ENCODE assay signal across 8 cellular contexts in the genomic region with DNA sequence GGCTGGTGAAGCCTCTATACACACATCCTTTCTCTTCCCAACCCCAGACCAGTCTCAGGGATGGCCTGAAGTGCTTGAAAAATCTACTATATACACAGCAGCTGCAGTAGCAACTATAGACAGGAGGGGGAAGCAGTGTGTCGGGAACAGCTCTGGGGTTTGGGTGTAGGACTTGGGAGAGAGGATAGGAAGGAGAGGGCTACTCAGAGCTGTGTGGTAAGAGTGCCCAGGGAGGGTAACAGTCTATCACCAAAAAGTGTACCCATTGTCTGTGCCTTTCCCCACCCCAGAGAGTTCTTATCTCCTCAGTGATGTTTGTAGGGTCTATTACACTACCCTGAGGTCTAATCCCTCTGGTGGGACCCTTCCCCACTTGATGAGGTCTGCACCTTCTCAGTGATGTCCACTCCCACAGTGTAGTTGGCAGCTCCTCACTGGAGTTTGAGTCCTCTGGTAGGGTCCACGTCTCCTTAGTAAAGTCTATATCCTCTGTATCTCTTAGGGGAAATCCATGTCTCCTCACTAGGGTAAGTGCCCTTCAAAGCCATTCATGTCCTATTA. TPM values are rescaled to one million over a fixed set of nuclear protein-coding genes. Genes with fewer than 3 reads are reported as not detected.
A peak's percentile ranks its signal among the peaks of the same experiment; 100 is the strongest.
DNase-seq lines count a peak whose midpoint lies in the region; ATAC-seq and TF ChIP-seq lines count a peak whose summit lies in the region.

No MANE protein-coding gene starts in this region.

- no peak overlapping the region for H2AK5ac ChIP-seq in trophoblast cell (ENCODE audit: low read length)

- no peak overlapping the region for H3K14ac ChIP-seq in trophoblast cell (ENCODE audit: low read length)

- H3K4me3 ChIP-seq in adrenal gland (no peak overlapping the region), heart left ventricle (no peak overlapping the region), trophoblast cell (ENCODE audit: low read depth, low read length) (no peak overlapping the region)

- H3K4me1 ChIP-seq in adrenal gland (replicated peaks in 1 of 2) (peaks cover 16 to 43% of the 10 kb centered on the region in 2 donors), heart left ventricle (peaks cover 2 to 61% (median 38%) of the 10 kb centered on the region in 12 donors), trophoblast cell (ENCODE audit: control insufficient read depth in 1 of 2, insufficient read depth in 2 of 2, low read length in 2 of 2) (peaks cover 4 to 20% of the 10 kb centered on the region in 2 experiments)

- peak overlapping the region; percentile 93 for H2BK12ac ChIP-seq in trophoblast cell (ENCODE audit: low read length)

- peak overlapping the region; percentile 44 for H2BK120ac ChIP-seq in trophoblast cell (ENCODE audit: insufficient read depth, low read length, poor library complexity)

- H3K9me3 ChIP-seq in adrenal gland (replicated peaks in 1 of 3) = no peaks in the 10 kb centered on the region
- no peaks in the 10 kb centered on the region for H3K9me3 ChIP-seq in heart left ventricle
- H3K9me3 ChIP-seq in trophoblast cell (ENCODE audit: insufficient read depth, low read depth, low read length) = no peaks in the 10 kb centered on the region

- H3K4ac ChIP-seq in trophoblast cell (ENCODE audit: low read depth, low read length) = no peak overlapping the region

- no peak for TF ChIP-seq POLR2A in adrenal gland (IDR thresholded peaks at IDR 0.05)
- TF ChIP-seq POLR2A in heart left ventricle (IDR thresholded peaks at IDR 0.05) = no peak

- H3K79me1 ChIP-seq in trophoblast cell (ENCODE audit: low read length) = peaks cover 8% of the 10 kb centered on the region

- ATAC-seq in heart left ventricle (peak; percentile 22 to 54 (median 52)), GM18909 (IDR thresholded peaks at IDR 0.05; ENCODE audit: poor library complexity, unreplicated experiment) (no peak), HG03457 (IDR thresholded peaks at IDR 0.05; ENCODE audit: unreplicated experiment) (no peak)

- H3K36me3 ChIP-seq in adrenal gland (replicated peaks in 1 of 2) (no peaks in the 10 kb centered on the region), heart left ventricle (no peaks in the 10 kb centered on the region), trophoblast cell (ENCODE audit: control insufficient read depth in 1 of 2, insufficient read depth in 2 of 2, low read length in 2 of 2) (no peaks in the 10 kb centered on the region)

- peak overlapping the region; percentile 41 for H4K91ac ChIP-seq in trophoblast cell (ENCODE audit: low read depth, low read length)

- H4K8ac ChIP-seq in trophoblast cell (ENCODE audit: low read depth, low read length) = no peak overlapping the region

- H4K12ac ChIP-seq in trophoblast cell (ENCODE audit: low read depth, low read length) = no peak overlapping the region

- H3K4me2 ChIP-seq in trophoblast cell (ENCODE audit: low read length) = no peak overlapping the region

- H3K18ac ChIP-seq in trophoblast cell (ENCODE audit: low read length) = no peak overlapping the region

- no peak overlapping the region for H3K9ac ChIP-seq in trophoblast cell (ENCODE audit: low read length)

- peak; percentile 75 to 99 (median 96) for TF ChIP-seq CTCF in adrenal gland (IDR thresholded peaks at IDR 0.05)
- TF ChIP-seq CTCF in heart left ventricle (IDR thresholded peaks at IDR 0.05) = peak; percentile 67 to 91 (median 82)

- peak overlapping the region in 3 of 5 donors; percentile 22 to 94 (median 87) for H3K27ac ChIP-seq in adrenal gland
- H3K27ac ChIP-seq in heart left ventricle = peak overlapping the region in 11 of 12 donors; percentile 15 to 95 (median 84)
- H3K27ac ChIP-seq in trophoblast cell (ENCODE audit: low read depth, low read length) = no peak overlapping the region

- no peak overlapping the region for H2AFZ ChIP-seq in trophoblast cell (ENCODE audit: insufficient read depth, low read length, poor library complexity)

- no peak overlapping the region for H3K23ac ChIP-seq in trophoblast cell (ENCODE audit: low read length)

- intact Hi-C loops in adrenal gland (cut with DNase I) (loop anchor here (5.0 kb wide), 3 partner anchors 78 to 218 kb away; a partner anchor contains a TSS), heart left ventricle (cut with DNase I) (loop anchor here (1.0 to 10.0 kb wide), 14 partner anchors 81 to 401 kb away; a partner anchor contains a TSS)

- in situ Hi-C loops in SK-MEL-5 (cut with HindIII; ENCODE audit: low pct_unique_long_range_greater_than_20kb, low sequenced_read_pairs) = no loop called here

- H3K27me3 ChIP-seq in adrenal gland (no peaks in the 10 kb centered on the region), heart left ventricle (no peaks in the 10 kb centered on the region), trophoblast cell (ENCODE audit: insufficient read depth, low read length) (no peaks in the 10 kb centered on the region)

- DNase-seq in GM04503 (ENCODE audit: low read depth) (peak; percentile 58), NCI-H1105 (lab: John Stamatoyannopoulos, UW) (peak; percentile 48), SK-MEL-5 (ENCODE audit: low read depth, low spot score) (peak; percentile 95), adrenal gland (peak; percentile 84 to 95 (median 86)), heart left ventricle (peak in 4 of 5 donors; percentile 75 to 81 (median 78)), trophoblast cell (peak; percentile 84 to 91)

- WGBS in adrenal gland, 4 donors = 15 to 33% (median 22%) methylated on average over 2 of the region's 2 CpGs
- WGBS in heart left ventricle, 4 donors = 18 to 30% (median 24%) methylated on average over 2 of the region's 2 CpGs
- no CpG with 5 or more reads among the region's 2 CpGs for WGBS in trophoblast cell (ENCODE audit: extremely low coverage, insufficient coverage, insufficient read length)

- H3K79me2 ChIP-seq in trophoblast cell (ENCODE audit: control insufficient read depth, insufficient read depth, low read length, poor library complexity) = peaks cover 9% of the 10 kb centered on the region

- no peak overlapping the region for H2BK5ac ChIP-seq in trophoblast cell (ENCODE audit: low read depth, low read length, poor library complexity)

RNA-seq across cellular contexts. Expression of a gene that starts 1.5 kb away (rescaled TPM):
- 4.4 and 8.0 TPM in 2 replicates for total RNA-seq in SK-MEL-5 (2014; rRNA removed; shearing (Covaris generic))
- polyA plus RNA-seq in SK-MEL-5 (2015; cell fraction: cytosol; rRNA removed) = 51.1 and 51.3 TPM in 2 replicates
- polyA plus RNA-seq in SK-MEL-5 (2015; cell fraction: nucleus; rRNA removed) = 147 and 176 TPM in 2 replicates
- 10 to 100 TPM in 7 of 8 donors, 1 to 10 TPM in 1; 6.5 to 24.8 (median 15.8) TPM for total RNA-seq in adrenal gland
- polyA plus RNA-seq in adrenal gland = 10 to 100 TPM in 2 of 3 donors, 1 to 10 TPM in 1; 5.3 to 27.8 (median 12.2) TPM
- 10 to 100 TPM in 8 of 9 donors, 1 to 10 TPM in 1; 7.9 to 30.7 (median 17.5) TPM for total RNA-seq in heart left ventricle
- polyA plus RNA-seq in heart left ventricle = 10 to 100 TPM; 13.0 to 22.1 TPM
- 12.2 and 12.9 TPM in 2 replicates for polyA plus RNA-seq in trophoblast cell (2013)

RNA-seq across cellular contexts. Expression of a gene that starts 2.2 kb away (rescaled TPM):
- total RNA-seq in SK-MEL-5 (2014; rRNA removed; shearing (Covaris generic)) = 35.7 and 38.9 TPM in 2 replicates
- polyA plus RNA-seq in SK-MEL-5 (2015; cell fraction: cytosol; rRNA removed) = 42.8 and 58.7 TPM in 2 replicates
- 84.4 and 133 TPM in 2 replicates for polyA plus RNA-seq in SK-MEL-5 (2015; cell fraction: nucleus; rRNA removed)
- total RNA-seq in adrenal gland (100 to 1,000 TPM in 6 of 8 donors, 10 to 100 TPM in 2; 81.4 to 353 (median 128) TPM), heart left ventricle (100 to 1,000 TPM in 4 of 9 donors, 10 to 100 TPM in 5; 87.1 to 113 (median 99.7) TPM)
- polyA plus RNA-seq in adrenal gland (100 to 1,000 TPM; 148 to 386 (median 161) TPM), heart left ventricle (100 to 1,000 TPM in 1 of 2 donors, 10 to 100 TPM in 1; 72.6 to 117 TPM)
- 57.8 and 58.0 TPM in 2 replicates for polyA plus RNA-seq in trophoblast cell (2013)

RNA-seq across cellular contexts. Expression of a gene that starts 48.7 kb away (rescaled TPM):
- 6.1 and 6.5 TPM in 2 replicates for total RNA-seq in SK-MEL-5 (2014; rRNA removed; shearing (Covaris generic))
- 22.0 and 35.7 TPM in 2 replicates for polyA plus RNA-seq in SK-MEL-5 (2015; cell fraction: cytosol; rRNA removed)
- polyA plus RNA-seq in SK-MEL-5 (2015; cell fraction: nucleus; rRNA removed) = 12.4 and 19.3 TPM in 2 replicates
- total RNA-seq in adrenal gland (10 to 100 TPM; 13.4 to 25.4 (median 19.6) TPM), heart left ventricle (10 to 100 TPM; 13.0 to 34.0 (median 19.9) TPM)
- polyA plus RNA-seq in adrenal gland (10 to 100 TPM; 31.8 to 58.2 (median 34.0) TPM), heart left ventricle (10 to 100 TPM; 13.9 to 22.7 TPM)
- 33.7 and 35.6 TPM in 2 replicates for polyA plus RNA-seq in trophoblast cell (2013)

Comparison
In these comparisons a context has a peak if more than half of its experiments do, and no peak if none do; other contexts are left out.
1. ATAC-seq: peak in heart left ventricle (4 of 4); none in GM18909 (single experiment) and HG03457 (single experiment).
2. Peak in every context shown above with its lines, with median percentiles within 50 percentile points of each other: DNase-seq.